Comparison of ENCODE assay signal across 15 cellular contexts in the genomic region with DNA sequence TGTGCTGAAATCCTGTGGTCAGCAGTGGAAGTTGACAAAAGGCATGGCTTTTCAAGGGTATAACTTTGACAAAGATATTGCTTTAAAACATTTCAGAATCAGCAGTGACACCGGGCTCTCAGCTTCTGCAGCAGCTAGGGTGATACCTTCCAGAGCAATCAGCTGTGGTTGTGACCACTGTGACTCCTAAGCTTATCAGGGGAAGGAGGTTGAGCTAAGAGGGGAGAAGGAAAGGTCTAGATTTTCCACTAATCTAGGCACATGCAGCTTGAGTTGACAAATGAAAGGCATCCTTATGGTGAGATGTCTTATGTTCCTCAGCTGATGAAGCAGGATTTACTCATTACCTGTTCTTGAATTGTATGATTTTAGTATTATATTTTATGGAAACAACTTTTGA. TPM values are rescaled to one million over a fixed set of nuclear protein-coding genes. Genes with fewer than 3 reads are reported as not detected.
DNase-seq lines count a peak whose midpoint lies in the region; ATAC-seq, FAIRE-seq and TF ChIP-seq lines count a peak whose summit lies in the region.
"Had no signal": no experiment of that assay in that cellular context is flagged by ENCODE, and none has a peak within 500 bp of the region (broad histone marks: within the 10 kb centered on the region; RNA-seq: fewer than 3 reads in every experiment).

No MANE protein-coding gene starts in this region.

- WGBS in heart left ventricle, 4 donors = 58 to 64% (median 59%) methylated on average over 1 of the region's 1 CpG
- 13% methylated on average over 1 of the region's 1 CpG for WGBS in K562 (ENCODE audit: insufficient coverage, low coverage, missing lambda C conversion rate)

- no peaks in the 10 kb centered on the region for H3K9me3 Mint-ChIP-seq in activated T-helper 1 cell treated with anti-CD3 and anti-CD28 coated beads, Interleukin-12 subunit alpha, Interleukin-12 subunit beta, Interleukin-2, Interleukin-4 antibody, amounts not matched to agents 30 ng/mL and 10 ng/mL and 1 ng/mL, durations not matched to agents 14 hours and 24 hours and 36 hours
- H3K9me3 Mint-ChIP-seq: CD4-positive, CD25-positive, alpha-beta regulatory T cell; HFFc6 had no signal

- no peaks in the 10 kb centered on the region for H3K36me3 ChIP-seq in cardiac muscle cell
- no peaks in the 10 kb centered on the region for H3K36me3 ChIP-seq in heart left ventricle
- no peaks in the 10 kb centered on the region for H3K36me3 ChIP-seq in K562 (ENCODE audit: control insufficient read depth, insufficient read depth, low read length)
- H3K36me3 ChIP-seq in vagina = no peaks in the 10 kb centered on the region
- H3K36me3 ChIP-seq: BLaER1 treated with 17β-estradiol and CSF1 and Interleukin-3, amounts not matched to agents 10 nM and 100 nM; HAP-1 had no signal

- H3K9me1 ChIP-seq in K562 (ENCODE audit: control insufficient read depth, insufficient read depth, low read length) = no peaks in the 10 kb centered on the region

- H2AFZ ChIP-seq in K562 (ENCODE audit: low read depth, low read length) = no peak overlapping the region

- H3K4me3 Mint-ChIP-seq in activated T-helper 1 cell treated with anti-CD3 and anti-CD28 coated beads, Interleukin-12 subunit alpha, Interleukin-12 subunit beta, Interleukin-2, Interleukin-4 antibody, amounts not matched to agents 30 ng/mL and 10 ng/mL and 1 ng/mL, durations not matched to agents 14 hours and 24 hours and 36 hours = no peak overlapping the region
- H3K4me3 Mint-ChIP-seq: CD4-positive, CD25-positive, alpha-beta regulatory T cell; HFFc6 had no signal

- H3K27me3 Mint-ChIP-seq in activated T-helper 1 cell treated with anti-CD3 and anti-CD28 coated beads, Interleukin-12 subunit alpha, Interleukin-12 subunit beta, Interleukin-2, Interleukin-4 antibody, amounts not matched to agents 30 ng/mL and 10 ng/mL and 1 ng/mL, durations not matched to agents 14 hours and 24 hours and 36 hours (ENCODE audit: insufficient read depth) = no peaks in the 10 kb centered on the region
- H3K27me3 Mint-ChIP-seq: CD4-positive, CD25-positive, alpha-beta regulatory T cell had no signal

- H3K27ac ChIP-seq in cardiac muscle cell (peak overlapping the region; percentile 27), heart left ventricle (no peak overlapping the region), K562 (ENCODE audit: extremely low read depth, low read depth, low read length) (no peak overlapping the region), vagina (no peak overlapping the region)
- H3K27ac ChIP-seq: BLaER1 treated with 17β-estradiol and CSF1 and Interleukin-3, amounts not matched to agents 10 nM and 100 nM had no signal

- TF ChIP-seq RAD21 in K562 (CRISPR knock-in tag; conservative IDR thresholded peaks at IDR 0.05 in 1 of 2, IDR thresholded peaks at IDR 0.05 in 1 of 2) = no peak

- no peaks in the 10 kb centered on the region for H3K4me1 Mint-ChIP-seq in activated T-helper 1 cell treated with anti-CD3 and anti-CD28 coated beads, Interleukin-12 subunit alpha, Interleukin-12 subunit beta, Interleukin-2, Interleukin-4 antibody, amounts not matched to agents 30 ng/mL and 10 ng/mL and 1 ng/mL, durations not matched to agents 14 hours and 24 hours and 36 hours (ENCODE audit: low read depth)

- TF ChIP-seq CTCF in cardiac muscle cell (IDR thresholded peaks at IDR 0.05; ENCODE audit: low read depth, low read length) (no peak), heart left ventricle (IDR thresholded peaks at IDR 0.05) (no peak), K562 (IDR thresholded peaks at IDR 0.05 in 2 of 3, conservative IDR thresholded peaks at IDR 0.05 in 1 of 3; ENCODE audit: insufficient read depth in 2 of 3, low read depth in 1 of 3, low read length in 3 of 3) (no peak), vagina (IDR thresholded peaks at IDR 0.05) (no peak)

- no peaks in the 10 kb centered on the region for H3K79me2 ChIP-seq in K562 (ENCODE audit: control insufficient read depth, insufficient read depth, low read length)

- FAIRE-seq in K562 (lab: Jason Lieb, UNC) = no peak
- FAIRE-seq: H1 had no signal

- POLR2A ChIA-PET in K562 (lab: Yijun Ruan, JAX) = interaction anchor here (0.6 to 1.4 kb wide), 3 partner anchors 9 to 347 kb away, joined by 3 to 5 read pairs (median 3); no protein-coding TSS in a partner anchor

- peak in 1 of 2 donors; percentile 18 for DNase-seq in cardiac muscle cell (ENCODE audit: low read depth in 1 of 2, low spot score in 1 of 2)
- DNase-seq in heart left ventricle = no peak
- DNase-seq in UCSD-AML1 (lab: John Stamatoyannopoulos, UW; ENCODE audit: unreplicated experiment) = peak; percentile 14
- DNase-seq in K562 (ENCODE audit: extremely low read depth in 1 of 4, low spot score in 3 of 4) = peak in 1 of 4 experiments; percentile 55
- DNase-seq in activated T-helper 1 cell treated with anti-CD3 and anti-CD28 coated beads, Interleukin-12 subunit alpha, Interleukin-12 subunit beta, Interleukin-2, Interleukin-4 antibody, amounts not matched to agents 30 ng/mL and 10 ng/mL and 1 ng/mL, durations not matched to agents 14 hours and 24 hours and 36 hours (ENCODE audit: low spot score) = no peak
- DNase-seq in stimulated activated CD4-positive, alpha-beta T cell treated with anti-CD3 and anti-CD28 coated beads, Interleukin-12 subunit alpha, Interleukin-12 subunit beta, amount 100 ng/mL, for 4 hours = no peak
- DNase-seq in vagina (ENCODE audit: extremely low spot score in 2 of 2) = no peak
- DNase-seq: ACHN; Calu3; CD4-positive, CD25-positive, alpha-beta regulatory T cell; DMS 273 treated with DMSO at 0.1 percent for 48 hours; HFFc6 had no signal

- H3K9me3 ChIP-seq in cardiac muscle cell (ENCODE audit: low read depth) (no peaks in the 10 kb centered on the region), heart left ventricle (no peaks in the 10 kb centered on the region), K562 (replicated peaks; ENCODE audit: control insufficient read depth, insufficient read depth, low read depth, low read length) (no peaks in the 10 kb centered on the region), vagina (no peaks in the 10 kb centered on the region)
- H3K9me3 ChIP-seq: HAP-1 had no signal

- ATAC-seq in heart left ventricle (no peak), K562 (peak; percentile 75)

- intact Hi-C loops in heart left ventricle (cut with DNase I) (no loop called here), K562 (cut with micrococcal nuclease) (no loop called here), vagina (cut with DNase I) (no loop called here)
- intact Hi-C loops in activated T-helper 1 cell treated with anti-CD3 and anti-CD28 coated beads, Interleukin-12 subunit alpha, Interleukin-12 subunit beta, Interleukin-2, Interleukin-4 antibody, amounts not matched to agents 30 ng/mL and 10 ng/mL and 1 ng/mL, durations not matched to agents 14 hours and 24 hours and 36 hours (cut with micrococcal nuclease) = no loop called here

- H3K4me1 ChIP-seq in cardiac muscle cell (ENCODE audit: low read depth) (peaks cover 5% of the 10 kb centered on the region), heart left ventricle (peaks cover 0 to 6% (median 0%) of the 10 kb centered on the region in 12 donors), K562 (replicated peaks in 1 of 2; ENCODE audit: control insufficient read depth in 2 of 2, insufficient read depth in 2 of 2, low read length in 2 of 2) (peaks cover 0 to 5% of the 10 kb centered on the region in 2 experiments; a peak in 2 of 5 replicates), vagina (peaks cover under 1% of the 10 kb centered on the region)
- H3K4me1 ChIP-seq: BLaER1 treated with 17β-estradiol and CSF1 and Interleukin-3, amounts not matched to agents 10 nM and 100 nM; HAP-1 had no signal

- H3K9ac ChIP-seq in K562 (ENCODE audit: insufficient read depth in 1 of 2, low read depth in 2 of 2, low read length in 2 of 2) = no peak overlapping the region
- H3K9ac ChIP-seq: BLaER1 treated with 17β-estradiol and CSF1 and Interleukin-3, amounts not matched to agents 10 nM and 100 nM had no signal

- H3K27ac Mint-ChIP-seq in activated T-helper 1 cell treated with anti-CD3 and anti-CD28 coated beads, Interleukin-12 subunit alpha, Interleukin-12 subunit beta, Interleukin-2, Interleukin-4 antibody, amounts not matched to agents 30 ng/mL and 10 ng/mL and 1 ng/mL, durations not matched to agents 14 hours and 24 hours and 36 hours = no peak overlapping the region
- H3K27ac Mint-ChIP-seq: CD4-positive, CD25-positive, alpha-beta regulatory T cell; HFFc6 had no signal

- no peak for TF ChIP-seq EP300 in K562 (IDR thresholded peaks at IDR 0.05; ENCODE audit: low read length)

- no peaks in the 10 kb centered on the region for H3K27me3 ChIP-seq in cardiac muscle cell
- no peaks in the 10 kb centered on the region for H3K27me3 ChIP-seq in heart left ventricle
- no peaks in the 10 kb centered on the region; a peak in 1 of 5 replicates for H3K27me3 ChIP-seq in K562 (ENCODE audit: control insufficient read depth in 2 of 2, insufficient read depth in 2 of 2, low read length in 2 of 2)
- H3K27me3 ChIP-seq in vagina = no peaks in the 10 kb centered on the region
- H3K27me3 ChIP-seq: BLaER1 treated with 17β-estradiol and CSF1 and Interleukin-3, amounts not matched to agents 10 nM and 100 nM had no signal

- TF ChIP-seq POLR2A in heart left ventricle (IDR thresholded peaks at IDR 0.05) (no peak), K562 (conservative IDR thresholded peaks at IDR 0.05) (no peak), vagina (IDR thresholded peaks at IDR 0.05) (no peak)

- in situ Hi-C loops in K562 (cut with MboI) = no loop called here

- H3K4me3 ChIP-seq in cardiac muscle cell = no peak overlapping the region
- no peak overlapping the region for H3K4me3 ChIP-seq in heart left ventricle
- no peak overlapping the region for H3K4me3 ChIP-seq in K562
- H3K4me3 ChIP-seq in vagina = no peak overlapping the region
- H3K4me3 ChIP-seq: BLaER1 treated with 17β-estradiol and CSF1 and Interleukin-3, amounts not matched to agents 10 nM and 100 nM; HAP-1 had no signal

- H3K4me2 ChIP-seq in K562 (ENCODE audit: insufficient read depth, low read length) = no peak overlapping the region
- H3K4me2 ChIP-seq: BLaER1 treated with 17β-estradiol and CSF1 and Interleukin-3, amounts not matched to agents 10 nM and 100 nM had no signal

- BruUV-seq in K562 (replicated peaks; lab: Mats Ljungman, UMichigan) = no TSS peak

- H3K36me3 Mint-ChIP-seq in activated T-helper 1 cell treated with anti-CD3 and anti-CD28 coated beads, Interleukin-12 subunit alpha, Interleukin-12 subunit beta, Interleukin-2, Interleukin-4 antibody, amounts not matched to agents 30 ng/mL and 10 ng/mL and 1 ng/mL, durations not matched to agents 14 hours and 24 hours and 36 hours (ENCODE audit: low read depth) = no peaks in the 10 kb centered on the region

- H4K20me1 ChIP-seq in K562 (replicated peaks; ENCODE audit: control insufficient read depth, insufficient read depth, low read length) = no peaks in the 10 kb centered on the region
- H4K20me1 ChIP-seq: BLaER1 treated with 17β-estradiol and CSF1 and Interleukin-3, amounts not matched to agents 10 nM and 100 nM had no signal

- CTCF ChIA-PET in K562 (lab: Yijun Ruan, JAX; ENCODE audit: low intra/inter-chr PET ratio) = no interaction called here

RNA-seq across cellular contexts. Expression of a gene that starts 16.3 kb away (rescaled TPM):
- total RNA-seq in cardiac muscle cell = 61.2 and 92.6 TPM in 2 replicates
- 55.9 and 68.2 TPM in 2 replicates for polyA plus RNA-seq in cardiac muscle cell
- total RNA-seq in heart left ventricle = 100 to 1,000 TPM in 7 of 9 donors, 10 to 100 TPM in 2; 85.5 to 161 (median 114) TPM
- polyA plus RNA-seq in heart left ventricle = 10 to 100 TPM; 67.7 to 94.4 TPM
- 55.1 and 138 TPM in 2 replicates for total RNA-seq in K562 (2011; cell fraction: chromatin; rRNA removed; ENCODE audit: low replicate concordance)
- 36.5 and 52.5 TPM in 2 replicates for total RNA-seq in K562 (2011; cell fraction: nucleolus; rRNA removed)
- total RNA-seq in K562 (2011; cell fraction: nucleoplasm; rRNA removed) = 96.8 and 146 TPM in 2 replicates
- 44.9 and 53.9 TPM in 2 replicates for total RNA-seq in K562 (2014; rRNA removed)
- total RNA-seq in K562 (2014; rRNA removed; fragmentation: Illumina TruSeq; extraction: Trizol) = 46.2 and 55.4 TPM in 2 replicates
- 46.0 and 49.4 TPM in 2 replicates for total RNA-seq in K562 (2015; rRNA removed; fragmentation: Illumina TruSeq; extraction: Trizol)
- total RNA-seq in K562 (2021) = 41.6 and 46.6 TPM in 2 replicates
- 24.4 and 37.0 TPM in 2 replicates for polyA plus RNA-seq in K562 (2011; rRNA removed)
- polyA plus RNA-seq in K562 (2011; cell fraction: cytosol; rRNA removed) = 13.0 and 14.1 TPM in 2 replicates
- 26.0 and 26.4 TPM in 2 replicates for polyA plus RNA-seq in K562 (2011; cell fraction: nucleus; rRNA removed)
- 31.2 and 44.6 TPM in 2 replicates for polyA plus RNA-seq in K562 (2012)
- 38.4 and 42.7 TPM in 2 replicates for polyA plus RNA-seq in K562 (2014; fragmentation: Illumina TruSeq; extraction: Trizol)
- 10 to 100 TPM in 1 of 2 experiments, 1 to 10 TPM in 1; 9.9 to 11.2 TPM for polyA plus RNA-seq in K562 (2014; fragmentation: Nextera tagmentation; extraction: Ambion mirVana)
- 40.7 and 46.6 TPM in 2 replicates for polyA plus RNA-seq in K562 (2014; rRNA removed)
- polyA minus RNA-seq in K562 (2011; rRNA and poly(A)+ RNA removed) = 50.0 and 53.0 TPM in 2 replicates
- 15.2 and 17.1 TPM in 2 replicates for polyA minus RNA-seq in K562 (2011; cell fraction: cytosol; rRNA and poly(A)+ RNA removed)
- 58.3 and 84.4 TPM in 2 replicates for polyA minus RNA-seq in K562 (2011; cell fraction: nucleus; rRNA and poly(A)+ RNA removed)
- total RNA-seq in activated T-helper 1 cell treated with anti-CD3 and anti-CD28 coated beads, Interleukin-12 subunit alpha, Interleukin-12 subunit beta, Interleukin-2, Interleukin-4 antibody, amounts not matched to agents 30 ng/mL and 10 ng/mL and 1 ng/mL, durations not matched to agents 14 hours and 24 hours and 36 hours = 26.2 and 28.6 TPM in 2 replicates
- total RNA-seq in vagina = 74.2 TPM

RNA-seq across cellular contexts. Expression of a gene that starts 52.4 kb away (rescaled TPM):
- 25.5 and 52.1 TPM in 2 replicates for total RNA-seq in cardiac muscle cell
- 53.7 and 70.2 TPM in 2 replicates for polyA plus RNA-seq in cardiac muscle cell
- 100 to 1,000 TPM; 110 to 235 (median 183) TPM for total RNA-seq in heart left ventricle
- 10 to 100 TPM; 63.2 to 97.2 TPM for polyA plus RNA-seq in heart left ventricle
- total RNA-seq in K562 (2011; cell fraction: chromatin; rRNA removed; ENCODE audit: low replicate concordance) = 79.9 and 290 TPM in 2 replicates
- total RNA-seq in K562 (2011; cell fraction: nucleolus; rRNA removed) = 32.5 and 39.2 TPM in 2 replicates
- 93.6 and 112 TPM in 2 replicates for total RNA-seq in K562 (2011; cell fraction: nucleoplasm; rRNA removed)
- 33.8 and 35.2 TPM in 2 replicates for total RNA-seq in K562 (2014; rRNA removed)
- total RNA-seq in K562 (2014; rRNA removed; fragmentation: Illumina TruSeq; extraction: Trizol) = 70.3 and 74.9 TPM in 2 replicates
- total RNA-seq in K562 (2015; rRNA removed; fragmentation: Illumina TruSeq; extraction: Trizol) = 62.4 and 70.0 TPM in 2 replicates
- 39.3 and 41.9 TPM in 2 replicates for total RNA-seq in K562 (2021)
- polyA plus RNA-seq in K562 (2011; rRNA removed) = 28.0 and 29.1 TPM in 2 replicates
- polyA plus RNA-seq in K562 (2011; cell fraction: cytosol; rRNA removed) = 6.3 and 7.6 TPM in 2 replicates
- 24.7 and 32.5 TPM in 2 replicates for polyA plus RNA-seq in K562 (2011; cell fraction: nucleus; rRNA removed)
- polyA plus RNA-seq in K562 (2012) = 22.8 and 23.3 TPM in 2 replicates
- 25.3 and 33.6 TPM in 2 replicates for polyA plus RNA-seq in K562 (2014; fragmentation: Illumina TruSeq; extraction: Trizol)
- polyA plus RNA-seq in K562 (2014; fragmentation: Nextera tagmentation; extraction: Ambion mirVana) = 10 to 100 TPM; 12.7 to 13.2 TPM
- polyA plus RNA-seq in K562 (2014; rRNA removed) = 21.8 and 26.6 TPM in 2 replicates
- polyA minus RNA-seq in K562 (2011; rRNA and poly(A)+ RNA removed) = 45.9 and 83.5 TPM in 2 replicates
- 20.1 and 22.1 TPM in 2 replicates for polyA minus RNA-seq in K562 (2011; cell fraction: cytosol; rRNA and poly(A)+ RNA removed)
- 52.2 and 112 TPM in 2 replicates for polyA minus RNA-seq in K562 (2011; cell fraction: nucleus; rRNA and poly(A)+ RNA removed)
- 40.2 and 45.6 TPM in 2 replicates for total RNA-seq in activated T-helper 1 cell treated with anti-CD3 and anti-CD28 coated beads, Interleukin-12 subunit alpha, Interleukin-12 subunit beta, Interleukin-2, Interleukin-4 antibody, amounts not matched to agents 30 ng/mL and 10 ng/mL and 1 ng/mL, durations not matched to agents 14 hours and 24 hours and 36 hours
- total RNA-seq in vagina = 69.0 TPM
